Comparison of ENCODE assay signal across 8 cellular contexts in genomic region chr12:12722351-12723146, GRCh38. TPM values are rescaled to one million over a fixed set of nuclear protein-coding genes. Genes with fewer than 3 reads are reported as not detected.
DNase-seq lines count a peak whose midpoint lies in the region; ATAC-seq, FAIRE-seq and TF ChIP-seq lines count a peak whose summit lies in the region.

No MANE protein-coding gene starts in this region.

- ATAC-seq in left lung, result no peak
- no peak for ATAC-seq in HG02588 (IDR thresholded peaks at IDR 0.05; ENCODE audit: unreplicated experiment)
- ATAC-seq in HG02973 (IDR thresholded peaks at IDR 0.05; ENCODE audit: unreplicated experiment), result no peak

- H3K4me3 ChIP-seq in GM12875 (ENCODE audit: low read depth, low read length), result peak overlapping the region; percentile 6
- H3K4me3 ChIP-seq in adipocyte (ENCODE audit: low read length), result peak overlapping the region; percentile 99
- H3K4me3 ChIP-seq in left lung, result peak overlapping the region; percentile 71 to 90

- TF ChIP-seq CTCF in GM12875 (IDR thresholded peaks at IDR 0.05; ENCODE audit: borderline replicate concordance, insufficient read depth, low read depth, low read length), result no peak
- no peak for TF ChIP-seq CTCF in left lung (IDR thresholded peaks at IDR 0.05)

- H3K9me3 ChIP-seq in adipocyte (ENCODE audit: control insufficient read depth, low read length) (no peaks in the 10 kb centered on the region), left lung (no peaks in the 10 kb centered on the region)

- no peaks in the 10 kb centered on the region for H3K27me3 ChIP-seq in adipocyte (replicated peaks; ENCODE audit: control insufficient read depth, insufficient read depth, low read length)
- no peaks in the 10 kb centered on the region for H3K27me3 ChIP-seq in left lung

- peak overlapping the region; percentile 99 for H3K9ac ChIP-seq in adipocyte (ENCODE audit: low read length)

- peak; percentile 13 for FAIRE-seq in urothelium cell line (lab: Jason Lieb, UNC)

- H3K36me3 ChIP-seq in adipocyte (ENCODE audit: control insufficient read depth, insufficient read depth, low read length, severe bottlenecking), result peaks cover 23% of the 10 kb centered on the region
- peaks cover 0 to 24% of the 10 kb centered on the region in 2 donors for H3K36me3 ChIP-seq in left lung

- H3K4me1 ChIP-seq in adipocyte (ENCODE audit: control insufficient read depth, insufficient read depth, low read length) (peaks cover 46% of the 10 kb centered on the region), left lung (peaks cover 15 to 60% of the 10 kb centered on the region in 2 donors)

- peak overlapping the region; percentile 99 to 100 for H3K27ac ChIP-seq in left lung

- DNase-seq in NCI-H1105 treated with DMSO at 0.1 percent for 48 hours (lab: John Stamatoyannopoulos, UW), result peak; percentile 77
- peak; percentile 49 for DNase-seq in adipocyte (ENCODE audit: low read depth)
- no peak for DNase-seq in left lung
- DNase-seq in urothelium cell line (ENCODE audit: low spot score), result no peak
- DNase-seq in ureter (ENCODE audit: low spot score), result no peak

- intact Hi-C loops in left lung (cut with DNase I), result no loop called here

RNA-seq across cellular contexts. Expression of gene CDKN1B, which starts 5.4 kb away (rescaled TPM):
- total RNA-seq in left lung (10 to 100 TPM; 36.8 to 43.1 TPM), ureter (52.8 TPM)

RNA-seq across cellular contexts. Expression of gene GPR19, which starts 26.6 kb away (rescaled TPM):
- total RNA-seq in left lung (under 1 TPM; 0.24 to 0.70 TPM), ureter (not detected)

Comparison
In these comparisons a context has a peak if more than half of its experiments do, and no peak if none do; other contexts are left out.
1. H3K4me3 ChIP-seq: peak in every context shown above with its lines; median percentile 99 in adipocyte; 80 in left lung; 6 in GM12875.
2. DNase-seq: peak in NCI-H1105 treated with DMSO at 0.1 percent for 48 hours (single experiment) and adipocyte (single experiment); none in left lung (0 of 2), urothelium cell line (single experiment) and ureter (single experiment).